1 cellular context compared by ENCODE assay signal in the genomic region with DNA sequence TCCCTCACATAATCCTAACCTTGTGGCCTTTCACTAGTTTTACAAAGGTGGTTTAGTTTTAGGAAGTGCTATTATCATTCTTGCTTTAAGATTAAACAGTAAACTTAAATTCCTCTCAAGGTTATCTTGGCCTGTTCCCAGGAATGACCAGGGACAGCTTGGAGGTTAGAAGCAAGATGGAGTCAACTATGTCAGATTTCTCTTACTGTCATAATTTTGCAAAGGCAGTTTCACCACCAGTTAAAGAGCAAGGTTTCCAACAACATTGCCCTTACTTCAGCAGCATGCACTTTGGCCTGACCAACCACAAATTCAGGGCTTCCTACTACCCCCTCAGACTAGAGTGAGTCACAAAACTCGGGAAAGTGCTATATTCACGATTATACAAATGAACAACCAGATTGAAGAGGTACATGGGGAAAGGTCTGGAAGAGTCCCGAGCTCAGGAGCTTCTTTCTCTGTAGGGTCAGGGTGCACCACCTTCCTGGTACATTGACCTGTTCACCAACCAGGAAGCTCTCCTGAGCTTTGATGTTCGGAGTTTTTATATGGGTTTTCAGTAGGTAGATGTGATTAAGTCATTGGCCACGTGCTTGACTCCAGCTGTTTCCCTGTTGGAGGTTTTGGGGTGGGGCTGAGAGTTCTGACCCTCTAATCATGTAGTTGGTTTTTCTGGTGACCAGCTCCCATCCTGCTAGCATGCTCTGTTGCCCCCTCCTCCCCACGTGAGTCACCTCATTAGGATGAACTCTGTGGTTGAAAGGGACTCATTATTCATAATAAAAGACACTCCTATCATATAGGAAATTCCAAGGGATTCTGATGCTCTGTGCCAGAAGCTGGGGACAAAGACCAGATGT.
TF ChIP-seq lines count a peak whose summit lies in the region.

No MANE protein-coding gene starts in this region.

TF ChIP-seq in K562, 482 proteins besides CTCF, POLR2A, EP300 and RAD21 (continued from another document):
- TF ChIP-seq, protein P1, sequence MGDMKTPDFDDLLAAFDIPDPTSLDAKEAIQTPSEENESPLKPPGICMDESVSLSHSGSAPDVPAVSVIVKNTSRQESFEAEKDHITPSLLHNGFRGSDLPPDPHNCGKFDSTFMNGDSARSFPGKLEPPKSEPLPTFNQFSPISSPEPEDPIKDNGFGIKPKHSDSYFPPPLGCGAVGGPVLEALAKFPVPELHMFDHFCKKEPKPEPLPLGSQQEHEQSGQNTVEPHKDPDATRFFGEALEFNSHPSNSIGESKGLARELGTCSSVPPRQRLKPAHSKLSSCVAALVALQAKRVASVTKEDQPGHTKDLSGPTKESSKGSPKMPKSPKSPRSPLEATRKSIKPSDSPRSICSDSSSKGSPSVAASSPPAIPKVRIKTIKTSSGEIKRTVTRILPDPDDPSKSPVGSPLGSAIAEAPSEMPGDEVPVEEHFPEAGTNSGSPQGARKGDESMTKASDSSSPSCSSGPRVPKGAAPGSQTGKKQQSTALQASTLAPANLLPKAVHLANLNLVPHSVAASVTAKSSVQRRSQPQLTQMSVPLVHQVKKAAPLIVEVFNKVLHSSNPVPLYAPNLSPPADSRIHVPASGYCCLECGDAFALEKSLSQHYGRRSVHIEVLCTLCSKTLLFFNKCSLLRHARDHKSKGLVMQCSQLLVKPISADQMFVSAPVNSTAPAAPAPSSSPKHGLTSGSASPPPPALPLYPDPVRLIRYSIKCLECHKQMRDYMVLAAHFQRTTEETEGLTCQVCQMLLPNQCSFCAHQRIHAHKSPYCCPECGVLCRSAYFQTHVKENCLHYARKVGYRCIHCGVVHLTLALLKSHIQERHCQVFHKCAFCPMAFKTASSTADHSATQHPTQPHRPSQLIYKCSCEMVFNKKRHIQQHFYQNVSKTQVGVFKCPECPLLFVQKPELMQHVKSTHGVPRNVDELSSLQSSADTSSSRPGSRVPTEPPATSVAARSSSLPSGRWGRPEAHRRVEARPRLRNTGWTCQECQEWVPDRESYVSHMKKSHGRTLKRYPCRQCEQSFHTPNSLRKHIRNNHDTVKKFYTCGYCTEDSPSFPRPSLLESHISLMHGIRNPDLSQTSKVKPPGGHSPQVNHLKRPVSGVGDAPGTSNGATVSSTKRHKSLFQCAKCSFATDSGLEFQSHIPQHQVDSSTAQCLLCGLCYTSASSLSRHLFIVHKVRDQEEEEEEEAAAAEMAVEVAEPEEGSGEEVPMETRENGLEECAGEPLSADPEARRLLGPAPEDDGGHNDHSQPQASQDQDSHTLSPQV (IDR thresholded peaks at IDR 0.05): peak; percentile 70
- TF ChIP-seq DMBX1 (CRISPR knock-in tag; IDR thresholded peaks at IDR 0.05; ENCODE audit: borderline replicate concordance): peak; percentile 53; the same call in 1 of the 2 replicates
- TF ChIP-seq POLR2H (tag; IDR thresholded peaks at IDR 0.05; ENCODE audit: low read depth): no peak
- TF ChIP-seq CEBPB (tag; IDR thresholded peaks at IDR 0.05): no peak
